1 cellular context compared by ENCODE assay signal in genomic region chr7:151172273-151173141, GRCh38.
TF ChIP-seq lines count a peak whose summit lies in the region.

No MANE protein-coding gene starts in this region.

TF ChIP-seq in HepG2, 621 proteins besides CTCF, POLR2A, EP300 and RAD21 (continued from another document):
- TF ChIP-seq, protein P1, sequence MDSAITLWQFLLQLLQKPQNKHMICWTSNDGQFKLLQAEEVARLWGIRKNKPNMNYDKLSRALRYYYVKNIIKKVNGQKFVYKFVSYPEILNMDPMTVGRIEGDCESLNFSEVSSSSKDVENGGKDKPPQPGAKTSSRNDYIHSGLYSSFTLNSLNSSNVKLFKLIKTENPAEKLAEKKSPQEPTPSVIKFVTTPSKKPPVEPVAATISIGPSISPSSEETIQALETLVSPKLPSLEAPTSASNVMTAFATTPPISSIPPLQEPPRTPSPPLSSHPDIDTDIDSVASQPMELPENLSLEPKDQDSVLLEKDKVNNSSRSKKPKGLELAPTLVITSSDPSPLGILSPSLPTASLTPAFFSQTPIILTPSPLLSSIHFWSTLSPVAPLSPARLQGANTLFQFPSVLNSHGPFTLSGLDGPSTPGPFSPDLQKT (CRISPR knock-in tag; IDR thresholded peaks at IDR 0.05; ENCODE audit: borderline replicate concordance), result no peak
- TF ChIP-seq IKZF1 (IDR thresholded peaks at IDR 0.05), result no peak
- TF ChIP-seq ZNF335 (CRISPR knock-in tag; IDR thresholded peaks at IDR 0.05), result no peak
- TF ChIP-seq SMAD3 (CRISPR knock-in tag; IDR thresholded peaks at IDR 0.05), result peak; percentile 44; the same call in 1 of the 2 replicates
- TF ChIP-seq ZNF124 (CRISPR knock-in tag; IDR thresholded peaks at IDR 0.05), result peak; percentile 85
- TF ChIP-seq, protein P2, sequence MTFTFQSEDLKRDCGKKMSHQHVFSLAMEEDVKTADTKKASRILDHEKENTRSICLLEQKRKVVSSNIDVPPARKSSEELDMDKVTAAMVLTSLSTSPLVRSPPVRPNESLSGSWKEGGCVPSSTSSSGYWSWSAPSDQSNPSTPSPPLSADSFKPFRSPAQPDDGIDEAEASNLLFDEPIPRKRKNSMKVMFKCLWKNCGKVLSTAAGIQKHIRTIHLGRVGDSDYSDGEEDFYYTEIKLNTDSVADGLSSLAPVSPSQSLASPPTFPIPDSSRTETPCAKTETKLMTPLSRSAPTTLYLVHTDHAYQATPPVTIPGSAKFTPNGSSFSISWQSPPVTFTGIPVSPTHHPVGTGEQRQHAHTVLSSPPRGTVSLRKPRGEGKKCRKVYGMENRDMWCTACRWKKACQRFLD (CRISPR knock-in tag; IDR thresholded peaks at IDR 0.05; ENCODE audit: borderline replicate concordance), result no peak
- TF ChIP-seq ZNF598 (CRISPR knock-in tag; IDR thresholded peaks at IDR 0.05; ENCODE audit: borderline replicate concordance), result peak; percentile 83; the same call in 1 of the 2 replicates
- TF ChIP-seq TFE3 (CRISPR knock-in tag; IDR thresholded peaks at IDR 0.05), result peak; percentile 62
- TF ChIP-seq ZNF556 (CRISPR knock-in tag; IDR thresholded peaks at IDR 0.05; ENCODE audit: borderline replicate concordance), result peak; percentile 70; the same call in 1 of the 2 replicates
- TF ChIP-seq MTF1 (CRISPR knock-in tag; IDR thresholded peaks at IDR 0.05), result no peak
- peak; percentile 63 for TF ChIP-seq ZNF574 (CRISPR knock-in tag; IDR thresholded peaks at IDR 0.05)
- TF ChIP-seq BORCS8-MEF2B (CRISPR knock-in tag; IDR thresholded peaks at IDR 0.05), result peak; percentile 76; the same call in 1 of the 2 replicates
- TF ChIP-seq ZFX (CRISPR knock-in tag; IDR thresholded peaks at IDR 0.05; ENCODE audit: low read depth), result peak; percentile 55; the same call in 1 of the 2 replicates
